8 cellular contexts compared by ENCODE assay signal in genomic region chr15:99371180-99372103, GRCh38.
DNase-seq lines count a peak whose midpoint lies in the region; ATAC-seq and TF ChIP-seq lines count a peak whose summit lies in the region.

No MANE protein-coding gene starts in this region.

- ATAC-seq in HG02642 (IDR thresholded peaks at IDR 0.05; ENCODE audit: poor library complexity, unreplicated experiment) (peak; percentile 88), RWPE2 (ENCODE audit: low read depth) (0 out of 3 replicates have a peak, but pooled peaks have one; percentile 31)

- no peaks in the 10 kb centered on the region for H3K27me3 Mint-ChIP-seq in activated CD4-positive, alpha-beta T cell treated with anti-CD3 and anti-CD28 coated beads, Interleukin-2, amount 10 ng/mL, durations not matched to agents 24 days and 14 days

- no peaks in the 10 kb centered on the region for H3K36me3 ChIP-seq in RWPE2 (ENCODE audit: low read depth)

- H3K4me1 Mint-ChIP-seq in activated CD4-positive, alpha-beta T cell treated with anti-CD3 and anti-CD28 coated beads, Interleukin-2, amount 10 ng/mL, durations not matched to agents 24 days and 14 days, result peaks cover 19% of the 10 kb centered on the region

- peaks cover 10% of the 10 kb centered on the region for H3K9me3 Mint-ChIP-seq in activated CD4-positive, alpha-beta T cell treated with anti-CD3 and anti-CD28 coated beads, Interleukin-2, amount 10 ng/mL, durations not matched to agents 24 days and 14 days

- H3K36me3 Mint-ChIP-seq in activated CD4-positive, alpha-beta T cell treated with anti-CD3 and anti-CD28 coated beads, Interleukin-2, amount 10 ng/mL, durations not matched to agents 24 days and 14 days (ENCODE audit: low read depth), result peaks cover 28% of the 10 kb centered on the region

- H3K27me3 ChIP-seq in RWPE2 (ENCODE audit: insufficient read depth, poor library complexity, severe bottlenecking), result no peaks in the 10 kb centered on the region

- intact Hi-C loops in activated CD4-positive, alpha-beta T cell treated with anti-CD3 and anti-CD28 coated beads, Interleukin-2, amount 10 ng/mL, durations not matched to agents 24 days and 14 days (cut with micrococcal nuclease), result loop anchor here (1.0 to 10.0 kb wide), 7 partner anchors 27 to 331 kb away; partner anchors contain the start of gene SYNM

- no peaks in the 10 kb centered on the region for H3K4me1 ChIP-seq in RWPE2 (ENCODE audit: insufficient read depth, poor library complexity, severe bottlenecking)

- peak; percentile 75 for TF ChIP-seq CTCF in RWPE2 (IDR thresholded peaks at IDR 0.05; ENCODE audit: poor library complexity, severe bottlenecking)

- peak overlapping the region; percentile 81 for H3K27ac Mint-ChIP-seq in activated CD4-positive, alpha-beta T cell treated with anti-CD3 and anti-CD28 coated beads, Interleukin-2, amount 10 ng/mL, durations not matched to agents 24 days and 14 days

- DNase-seq in activated CD4-positive, alpha-beta T cell treated with anti-CD3 and anti-CD28 coated beads, Interleukin-2, amount 10 ng/mL, durations not matched to agents 24 days and 14 days, result no peak
- DNase-seq in activated CD4-positive, alpha-beta T cell treated with anti-CD3 and anti-CD28 coated beads, Interleukin-2, amount 50 U/mL, for 48 hours, result no peak
- no peak for DNase-seq in RWPE2 (ENCODE audit: low spot score)
- DNase-seq in renal cortical epithelial cell (ENCODE audit: low read depth), result peak; percentile 31
- DNase-seq in HuH-7.5 (ENCODE audit: low spot score), result no peak
- no peak for DNase-seq in SHP77 treated with DMSO at 0.1 percent for 48 hours (lab: John Stamatoyannopoulos, UW)
- no peak for DNase-seq in GOT3 (lab: John Stamatoyannopoulos, UW)

- H3K27ac ChIP-seq in RWPE2 (ENCODE audit: poor library complexity, severe bottlenecking), result no peak overlapping the region

- no peak overlapping the region for H3K4me3 ChIP-seq in RWPE2 (ENCODE audit: severe bottlenecking)

- H3K4me3 Mint-ChIP-seq in activated CD4-positive, alpha-beta T cell treated with anti-CD3 and anti-CD28 coated beads, Interleukin-2, amount 10 ng/mL, durations not matched to agents 24 days and 14 days, result peak overlapping the region; percentile 52

- no peaks in the 10 kb centered on the region for H3K9me3 ChIP-seq in RWPE2 (ENCODE audit: severe bottlenecking)
